11 cellular contexts compared by ENCODE assay signal in the genomic region with DNA sequence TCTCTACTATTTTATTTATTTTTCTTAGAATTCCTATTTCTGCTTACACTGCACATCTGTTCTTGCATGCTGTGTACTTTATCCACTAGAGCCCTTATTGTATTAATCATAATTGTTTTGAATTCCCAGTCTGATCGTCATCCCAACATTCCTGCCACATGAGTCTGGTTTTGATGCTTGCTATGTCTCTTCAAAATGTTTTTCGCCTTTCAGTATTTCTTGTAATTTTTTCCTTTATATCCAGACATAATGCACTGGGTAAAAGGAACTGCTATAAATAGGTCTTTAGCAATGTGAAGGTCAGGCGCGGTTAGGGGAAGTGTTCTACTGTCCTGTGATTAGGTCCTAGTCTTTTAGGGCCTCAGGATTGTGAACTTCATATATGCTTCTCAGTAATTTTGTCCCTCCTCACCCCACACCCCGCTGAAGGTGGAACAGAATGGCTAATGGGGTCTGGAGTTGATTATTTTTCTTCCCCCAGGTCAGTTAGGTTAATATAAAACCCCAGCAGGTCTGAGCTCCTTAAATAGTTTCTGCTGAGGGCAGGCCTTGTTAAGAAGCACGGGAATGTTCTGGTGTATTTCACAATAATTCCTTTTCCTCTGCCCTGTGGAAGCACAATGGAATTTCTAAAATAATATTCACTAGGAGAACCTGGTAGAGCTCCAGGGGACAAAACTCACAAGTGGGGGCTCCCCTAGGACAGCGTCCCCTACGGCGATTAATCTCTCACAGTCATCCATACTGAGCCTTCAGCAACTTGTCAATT.
DNase-seq lines count a peak whose midpoint lies in the region; ATAC-seq and TF ChIP-seq lines count a peak whose summit lies in the region.
"Had no signal": no experiment of that assay in that cellular context is flagged by ENCODE, and none has a peak within 500 bp of the region (broad histone marks: within the 10 kb centered on the region; RNA-seq: fewer than 3 reads in every experiment).

No MANE protein-coding gene starts in this region.

- no peaks in the 10 kb centered on the region for H3K36me3 ChIP-seq in IMR-90 (ENCODE audit: control insufficient read depth, insufficient read depth, low read length)
- no peaks in the 10 kb centered on the region for H3K36me3 ChIP-seq in mammary epithelial cell (ENCODE audit: insufficient read depth, low read length)
- H3K36me3 ChIP-seq in muscle layer of duodenum (ENCODE audit: control insufficient read depth in 1 of 2, insufficient read depth in 2 of 2, low read length in 2 of 2) = no peaks in the 10 kb centered on the region
- no peaks in the 10 kb centered on the region for H3K36me3 ChIP-seq in neural progenitor cell
- no peaks in the 10 kb centered on the region; the same call in 1 of the 2 replicates for H3K36me3 ChIP-seq in BE2C
- H3K36me3 ChIP-seq: ascending aorta, BLaER1, upper lobe of left lung had no signal

- H3K18ac ChIP-seq in IMR-90 (ENCODE audit: low read depth, low read length) = peak overlapping the region; percentile 100

- no peaks in the 10 kb centered on the region for H4K20me1 ChIP-seq in IMR-90 (ENCODE audit: insufficient read depth, low read length)
- no peaks in the 10 kb centered on the region for H4K20me1 ChIP-seq in mammary epithelial cell (ENCODE audit: insufficient read depth, low read length)
- H4K20me1 ChIP-seq in neural progenitor cell (ENCODE audit: low read depth) = no peaks in the 10 kb centered on the region
- H4K20me1 ChIP-seq: BLaER1 had no signal

- H3K4ac ChIP-seq in IMR-90 (ENCODE audit: low read depth, low read length) = peak overlapping the region; percentile 93

- H3K23ac ChIP-seq in IMR-90 (ENCODE audit: low read depth, low read length) = peak overlapping the region; percentile 70

- H3K56ac ChIP-seq in IMR-90 (ENCODE audit: extremely low read depth, insufficient read depth, low read length) = peak overlapping the region; percentile 94

- POLR2A ChIA-PET in IMR-90 (lab: Charles Lee; ENCODE audit: unreplicated experiment) (interaction anchor here (0.5 kb wide), 1 partner anchor 105 kb away, joined by 3 read pairs; no protein-coding TSS in a partner anchor), GM10248 (lab: Yijun Ruan, JAX) (no interaction called here)

- H4K5ac ChIP-seq in IMR-90 (ENCODE audit: low read depth, low read length) = peak overlapping the region; percentile 100

- intact Hi-C loops in IMR-90 (cut with micrococcal nuclease) = loop anchor here (5.0 kb wide), 1 partner anchor 41 kb away; no protein-coding TSS in a partner anchor
- intact Hi-C loops in mammary epithelial cell (cut with micrococcal nuclease) = no loop called here

- peak overlapping the region; percentile 71 for H3K9ac ChIP-seq in IMR-90 (ENCODE audit: low read depth, low read length)
- no peak overlapping the region for H3K9ac ChIP-seq in mammary epithelial cell (ENCODE audit: insufficient read depth, low read length)
- H3K9ac ChIP-seq in neural progenitor cell = no peak overlapping the region
- H3K9ac ChIP-seq: BLaER1 had no signal

- H3K27ac ChIP-seq in IMR-90 (ENCODE audit: insufficient read depth, low read length) = peak overlapping the region; percentile 99
- H3K27ac ChIP-seq in mammary epithelial cell (ENCODE audit: insufficient read depth, low read depth, low read length) = peak overlapping the region; percentile 28
- H3K27ac ChIP-seq in muscle layer of duodenum (ENCODE audit: low read length) = peak overlapping the region; percentile 1
- no peak overlapping the region for H3K27ac ChIP-seq in neural progenitor cell
- H3K27ac ChIP-seq: ascending aorta, BLaER1 had no signal

- H3K79me2 ChIP-seq in mammary epithelial cell (ENCODE audit: insufficient read depth, low read length) (no peaks in the 10 kb centered on the region), neural progenitor cell (ENCODE audit: low read depth) (no peaks in the 10 kb centered on the region)

- H2BK15ac ChIP-seq in IMR-90 (ENCODE audit: low read depth, low read length) = peak overlapping the region; percentile 71; the same call in 2 of the 3 replicates

- TF ChIP-seq POLR2A in IMR-90 (IDR thresholded peaks at IDR 0.05; ENCODE audit: low read depth, low read length) = no peak

- no peak overlapping the region for H3K27ac Mint-ChIP-seq in neural progenitor cell

- H4K8ac ChIP-seq in IMR-90 (ENCODE audit: low read depth in 2 of 2, low read length in 2 of 2) = peak overlapping the region; percentile 55 to 91

- DNase-seq in A172 (ENCODE audit: low spot score) = peak; percentile 89
- DNase-seq in IMR-90 = peak; percentile 97
- DNase-seq in mammary epithelial cell = peak; percentile 69
- DNase-seq in GM10248 (ENCODE audit: extremely low spot score) = no peak
- DNase-seq in GF-D8 (lab: John Stamatoyannopoulos, UW) = no peak
- no peak for DNase-seq in neural progenitor cell (ENCODE audit: low spot score)
- DNase-seq in BE2C = no peak
- DNase-seq: upper lobe of left lung had no signal

- H3K4me2 ChIP-seq in IMR-90 (ENCODE audit: low read depth, low read length) (peak overlapping the region; percentile 84), mammary epithelial cell (ENCODE audit: insufficient read depth, low read depth, low read length) (peak overlapping the region; percentile 66), neural progenitor cell (no peak overlapping the region)
- H3K4me2 ChIP-seq: BLaER1 had no signal

- H3K27me3 ChIP-seq in IMR-90 (ENCODE audit: control insufficient read depth, insufficient read depth, low read length) (no peaks in the 10 kb centered on the region), mammary epithelial cell (ENCODE audit: insufficient read depth, low read length) (no peaks in the 10 kb centered on the region), muscle layer of duodenum (ENCODE audit: low read depth, low read length) (no peaks in the 10 kb centered on the region), neural progenitor cell (no peaks in the 10 kb centered on the region), BE2C (no peaks in the 10 kb centered on the region; the same call in 1 of the 2 replicates)
- H3K27me3 ChIP-seq: ascending aorta, BLaER1, upper lobe of left lung had no signal

- H3K9me3 ChIP-seq in IMR-90 (ENCODE audit: control insufficient read depth, insufficient read depth, low read length) = no peaks in the 10 kb centered on the region
- H3K9me3 ChIP-seq in mammary epithelial cell (replicated peaks; ENCODE audit: insufficient read depth, low read length) = no peaks in the 10 kb centered on the region
- H3K9me3 ChIP-seq in muscle layer of duodenum (ENCODE audit: control insufficient read depth in 1 of 2, low read length in 2 of 2) = no peaks in the 10 kb centered on the region
- H3K9me3 ChIP-seq in neural progenitor cell (ENCODE audit: low read depth) = no peaks in the 10 kb centered on the region
- no peaks in the 10 kb centered on the region for H3K9me3 ChIP-seq in BE2C
- H3K9me3 ChIP-seq: ascending aorta, BLaER1, upper lobe of left lung had no signal

- in situ Hi-C loops in IMR-90 (cut with MboI; ENCODE audit: low sequenced_read_pairs) = no loop called here
- in situ Hi-C loops in mammary epithelial cell (cut with MboI; ENCODE audit: low sequenced_read_pairs in 2 of 2) = no loop called here

- no CpG with 5 or more reads among the region's 9 CpGs for WGBS in IMR-90 (ENCODE audit: extremely low coverage in 2 of 2, insufficient read length in 1 of 2), 2 experiments
- WGBS in mammary epithelial cell (ENCODE audit: low coverage, missing lambda C conversion rate) = 68% methylated on average over 9 of the region's 9 CpGs

- H3K79me1 ChIP-seq in IMR-90 (ENCODE audit: low read depth in 1 of 2, low read length in 2 of 2) = no peaks in the 10 kb centered on the region

- peak overlapping the region; percentile 69 for H2AK5ac ChIP-seq in IMR-90 (ENCODE audit: low read depth, low read length)

- peak overlapping the region; percentile 20 for H2AK9ac ChIP-seq in IMR-90 (replicated peaks; ENCODE audit: low read depth, low read length, poor library complexity)

- 0 out of 2 replicates have a peak, but pooled peaks cover 3% of the 10 kb centered on the region for H3K9me1 ChIP-seq in IMR-90 (ENCODE audit: insufficient read depth, low read length)

- H2BK120ac ChIP-seq in IMR-90 (ENCODE audit: low read depth, low read length) = peak overlapping the region; percentile 95

- H3K9me3 Mint-ChIP-seq in neural progenitor cell = peaks cover 3% of the 10 kb centered on the region

- H3K14ac ChIP-seq in IMR-90 (replicated peaks; ENCODE audit: low read depth, low read length) = peak overlapping the region; percentile 51

- no TSS peak for BruUV-seq in IMR-90 (replicated peaks; lab: Mats Ljungman, UMichigan)
- no TSS peak for BruUV-seq in mammary epithelial cell (replicated peaks; lab: Mats Ljungman, UMichigan)

- TF ChIP-seq CTCF in IMR-90 (conservative IDR thresholded peaks at IDR 0.05; ENCODE audit: low read depth, low read length) (no peak), mammary epithelial cell (conservative IDR thresholded peaks at IDR 0.05 in 1 of 2, IDR thresholded peaks at IDR 0.05 in 1 of 2; ENCODE audit: extremely low read depth in 1 of 2, insufficient read depth in 1 of 2, low read depth in 1 of 2, low read length in 2 of 2) (no peak), GM10248 (IDR thresholded peaks at IDR 0.05; ENCODE audit: control extremely low read depth, extremely low read depth, low read depth, missing control alignments) (no peak), neural progenitor cell (IDR thresholded peaks at IDR 0.05) (no peak), BE2C (IDR thresholded peaks at IDR 0.05; ENCODE audit: low read depth, low read length) (no peak)

- H3K4me3 ChIP-seq in IMR-90 (ENCODE audit: insufficient read depth, low read depth, low read length) (no peak overlapping the region), mammary epithelial cell (replicated peaks in 1 of 3; ENCODE audit: insufficient read depth in 1 of 3, low read depth in 2 of 3, low read length in 3 of 3) (no peak overlapping the region), muscle layer of duodenum (ENCODE audit: low read depth in 1 of 2, low read length in 2 of 2) (no peak overlapping the region), neural progenitor cell (no peak overlapping the region), BE2C (ENCODE audit: low read depth, low read length) (no peak overlapping the region)
- H3K4me3 ChIP-seq: ascending aorta, BLaER1, upper lobe of left lung had no signal

- no peak for TF ChIP-seq RAD21 in IMR-90 (IDR thresholded peaks at IDR 0.05; ENCODE audit: low read length)

- H2AFZ ChIP-seq in IMR-90 (replicated peaks; ENCODE audit: low read length, poor library complexity) (peak overlapping the region; percentile 29), mammary epithelial cell (ENCODE audit: low read depth, low read length) (peak overlapping the region; percentile 41), neural progenitor cell (replicated peaks) (no peak overlapping the region)

- H3K4me1 Mint-ChIP-seq in neural progenitor cell = peaks cover 7% of the 10 kb centered on the region

- dilution Hi-C loops in IMR-90 (cut with HindIII; ENCODE audit: low sequenced_read_pairs, unreplicated experiment) (no loop called here), mammary epithelial cell (cut with HindIII; ENCODE audit: low sequenced_read_pairs) (no loop called here)

- H3K27me3 Mint-ChIP-seq in neural progenitor cell (ENCODE audit: insufficient read depth, low read depth) = no peaks in the 10 kb centered on the region

- H2BK5ac ChIP-seq in IMR-90 (ENCODE audit: low read depth, low read length, poor library complexity, severe bottlenecking) = peak overlapping the region; percentile 98

- no peak overlapping the region for H3K4me3 Mint-ChIP-seq in neural progenitor cell

- H4K91ac ChIP-seq in IMR-90 (ENCODE audit: insufficient read depth, low read depth, low read length) = peak overlapping the region; percentile 83

- H2BK20ac ChIP-seq in IMR-90 (ENCODE audit: low read depth, low read length) = peak overlapping the region; percentile 94

- H3K4me1 ChIP-seq in IMR-90 (ENCODE audit: control insufficient read depth, insufficient read depth, low read length) = peaks cover 12% of the 10 kb centered on the region
- peaks cover 13% of the 10 kb centered on the region for H3K4me1 ChIP-seq in mammary epithelial cell (ENCODE audit: insufficient read depth, low read length)
- H3K4me1 ChIP-seq in muscle layer of duodenum (ENCODE audit: control insufficient read depth in 1 of 2, insufficient read depth in 2 of 2, low read length in 2 of 2) = peaks cover 0 to 4% of the 10 kb centered on the region in 2 donors
- H3K4me1 ChIP-seq in neural progenitor cell = no peaks in the 10 kb centered on the region
- no peaks in the 10 kb centered on the region for H3K4me1 ChIP-seq in BE2C
- H3K4me1 ChIP-seq: upper lobe of left lung had no signal

- no peaks in the 10 kb centered on the region for H3K36me3 Mint-ChIP-seq in neural progenitor cell

- ATAC-seq in IMR-90 (ENCODE audit: low read depth) = peak; percentile 93

- no peaks in the 10 kb centered on the region for H3F3A ChIP-seq in neural progenitor cell (ENCODE audit: low read depth)

- CTCF ChIA-PET in IMR-90 (lab: Yijun Ruan, JAX) = interaction anchor here (1.3 kb wide), 1 partner anchor 12 kb away, joined by 5 read pairs; no protein-coding TSS in a partner anchor
- CTCF ChIA-PET in mammary epithelial cell (lab: Charles Lee; ENCODE audit: low non-redundant PET) = no interaction called here
- CTCF ChIA-PET in GM10248 (lab: Yijun Ruan, JAX) = no interaction called here

Comparison
In these comparisons a context has a peak if more than half of its experiments do, and no peak if none do; other contexts are left out.
1. DNase-seq: peak in A172 (single experiment), IMR-90 (single experiment) and mammary epithelial cell (single experiment); none in GM10248 (single experiment), GF-D8 (single experiment), neural progenitor cell (single experiment) and BE2C (single experiment).